ENCODE assay signal across 14 cellular contexts in the genomic region with DNA sequence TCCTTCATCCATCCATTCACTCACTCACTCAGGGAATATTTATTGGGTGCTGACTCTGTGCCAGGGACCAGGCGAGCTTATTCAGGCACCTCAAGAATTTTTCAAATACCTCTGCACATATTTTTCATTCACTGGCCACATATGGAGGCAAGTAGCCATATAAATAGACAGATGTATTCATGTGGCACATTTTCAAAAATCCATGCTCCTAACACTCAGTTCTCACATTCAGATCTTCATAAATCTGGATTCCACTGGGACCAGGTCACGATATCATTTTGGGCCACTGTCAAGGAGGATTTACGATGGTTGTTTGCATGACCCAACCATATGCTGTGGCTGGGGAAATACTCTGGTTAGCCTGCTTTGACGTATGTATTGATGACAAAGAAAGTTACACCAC.
DNase-seq lines count a peak whose midpoint lies in the region; TF ChIP-seq lines count a peak whose summit lies in the region.
"Had no signal": no experiment of that assay in that cellular context is flagged by ENCODE, and none has a peak within 500 bp of the region (broad histone marks: within the 10 kb centered on the region; RNA-seq: fewer than 3 reads in every experiment).

No MANE protein-coding gene starts in this region.

- intact Hi-C loops in tibial artery (cut with DNase I; ENCODE audit: low total_unique reads): no loop called here

- H3K4me1 ChIP-seq in tibial artery: no peaks in the 10 kb centered on the region

- H3K9me3 ChIP-seq in tibial artery: peaks cover 0 to 6% (median 0%) of the 10 kb centered on the region in 3 donors

- peaks cover 4% of the 10 kb centered on the region for H3K27me3 Mint-ChIP-seq in type B pancreatic cell

- TF ChIP-seq CTCF in AG10803 (conservative IDR thresholded peaks at IDR 0.05; ENCODE audit: low read length) (no peak), cardiac fibroblast (IDR thresholded peaks at IDR 0.05; ENCODE audit: low read depth, low read length) (no peak), type B pancreatic cell (conservative IDR thresholded peaks at IDR 0.05) (no peak), tibial artery (IDR thresholded peaks at IDR 0.05) (no peak)

- H3K27ac Mint-ChIP-seq in type B pancreatic cell: no peak overlapping the region
- H3K27ac Mint-ChIP-seq: activated naive CD4-positive, alpha-beta T cell treated with anti-CD3 and anti-CD28 coated beads for 36 hours had no signal

- DNase-seq in AG10803 (ENCODE audit: low read depth): peak; percentile 100
- peak; percentile 96 for DNase-seq in M059J (ENCODE audit: low read depth)
- peak; percentile 92 to 99 for DNase-seq in cardiac fibroblast (ENCODE audit: low read depth in 2 of 2)
- peak; percentile 88 for DNase-seq in myocyte (ENCODE audit: low read depth)
- DNase-seq in type B pancreatic cell (ENCODE audit: extremely low spot score, unreplicated experiment): no peak
- DNase-seq in inferior parietal cortex (ENCODE audit: extremely low spot score): no peak
- DNase-seq in Kasumi-1 (lab: John Stamatoyannopoulos, UW): no peak
- no peak for DNase-seq in tibial artery
- DNase-seq: activated naive CD4-positive, alpha-beta T cell treated with anti-CD3 and anti-CD28 coated beads for 36 hours; NCI-H446 treated with DMSO at 0.1 percent for 48 hours; posterior cingulate gyrus; stimulated activated CD4-positive, alpha-beta T cell treated with anti-CD3 and anti-CD28 coated beads, Interleukin-2, amount 100 ng/mL, for 24 hours; stimulated activated naive CD4-positive, alpha-beta T cell had no signal

- no peaks in the 10 kb centered on the region for H3K36me3 ChIP-seq in tibial artery

- H3K27me3 ChIP-seq in tibial artery: no peaks in the 10 kb centered on the region

- H3K4me3 ChIP-seq in AG10803 (ENCODE audit: low read length) (no peak overlapping the region), cardiac fibroblast (replicated peaks in 1 of 2; ENCODE audit: low read depth in 2 of 2, low read length in 2 of 2) (no peak overlapping the region), tibial artery (no peak overlapping the region)
- H3K4me3 ChIP-seq: lung had no signal

- H3K9me3 Mint-ChIP-seq in type B pancreatic cell: peaks cover 6% of the 10 kb centered on the region
- H3K9me3 Mint-ChIP-seq: activated naive CD4-positive, alpha-beta T cell treated with anti-CD3 and anti-CD28 coated beads for 36 hours had no signal

- H3K27ac ChIP-seq in tibial artery: no peak overlapping the region

- H3K36me3 Mint-ChIP-seq in type B pancreatic cell: no peaks in the 10 kb centered on the region

- no peak overlapping the region for H3K4me3 Mint-ChIP-seq in type B pancreatic cell
- H3K4me3 Mint-ChIP-seq: activated naive CD4-positive, alpha-beta T cell treated with anti-CD3 and anti-CD28 coated beads for 36 hours had no signal

- peaks cover 16% of the 10 kb centered on the region for H3K4me1 Mint-ChIP-seq in type B pancreatic cell (ENCODE audit: unreplicated experiment)

Comparison
In these comparisons a context has a peak if more than half of its experiments do, and no peak if none do; other contexts are left out.
1. DNase-seq: peak in AG10803 (single experiment), M059J (single experiment), cardiac fibroblast (2 of 2) and myocyte (single experiment); none in type B pancreatic cell (single experiment), inferior parietal cortex (single experiment), Kasumi-1 (0 of 2) and tibial artery (0 of 2).